In genomic region chr7:74606101-74606908, GRCh38 we compare ENCODE assay signal across 8 cellular contexts. TPM values are rescaled to one million over a fixed set of nuclear protein-coding genes. Genes with fewer than 3 reads are reported as not detected.
DNase-seq lines count a peak whose midpoint lies in the region; ATAC-seq, FAIRE-seq and TF ChIP-seq lines count a peak whose summit lies in the region.

No MANE protein-coding gene starts in this region.

- no peaks in the 10 kb centered on the region for H3K9me3 ChIP-seq in Panc1 (ENCODE audit: control insufficient read depth, insufficient read depth, low read depth, low read length)
- H3K9me3 ChIP-seq in heart left ventricle, result no peaks in the 10 kb centered on the region
- no peaks in the 10 kb centered on the region for H3K9me3 ChIP-seq in gastrocnemius medialis

- BruUV-seq in Panc1 (replicated peaks; lab: Mats Ljungman, UMichigan), result no TSS peak

- H3K27me3 Mint-ChIP-seq in activated naive CD8-positive, alpha-beta T cell treated with anti-CD3 and anti-CD28 coated beads, Interleukin-2, amount 10 ng/mL, durations not matched to agents 7 days and 5 days, result peaks cover 5% of the 10 kb centered on the region

- FAIRE-seq in H54 (lab: Jason Lieb, UNC), result no peak

- POLR2A ChIA-PET in Panc1 (lab: Charles Lee), result no interaction called here
- POLR2A ChIA-PET in activated naive CD8-positive, alpha-beta T cell treated with anti-CD3 and anti-CD28 coated beads, Interleukin-2, amount 10 ng/mL, durations not matched to agents 7 days and 5 days (lab: Charles Lee), result no interaction called here

- no peak for TF ChIP-seq CTCF in Panc1 (IDR thresholded peaks at IDR 0.05)
- no peak for TF ChIP-seq CTCF in heart left ventricle (IDR thresholded peaks at IDR 0.05)
- TF ChIP-seq CTCF in gastrocnemius medialis (IDR thresholded peaks at IDR 0.05 in 4 of 5, conservative IDR thresholded peaks at IDR 0.05 in 1 of 5), result peak in 1 of 5 experiments; percentile 20

- WGBS in heart left ventricle, 4 donors, result 8 to 32% (median 11%) methylated on average over 12 to 51 of the region's 51 CpGs

- H3K4me3 ChIP-seq in Panc1 (ENCODE audit: low read depth in 2 of 2, low read length in 2 of 2) (peak overlapping the region; percentile 23 to 51), heart left ventricle (peak overlapping the region; percentile 17 to 59 (median 52)), gastrocnemius medialis (peak overlapping the region; percentile 45 to 60 (median 52))

- CTCF ChIA-PET in Panc1 (lab: Charles Lee), result no interaction called here

- peaks cover 2% of the 10 kb centered on the region for H3K4me1 Mint-ChIP-seq in activated naive CD8-positive, alpha-beta T cell treated with anti-CD3 and anti-CD28 coated beads, Interleukin-2, amount 10 ng/mL, durations not matched to agents 7 days and 5 days

- intact Hi-C loops in Panc1 (cut with micrococcal nuclease; ENCODE audit: unreplicated experiment) (no loop called here), heart left ventricle (cut with DNase I) (no loop called here), gastrocnemius medialis (cut with DNase I; ENCODE audit: low total_unique reads) (no loop called here)

- H3K4me1 ChIP-seq in Panc1 (ENCODE audit: control insufficient read depth, insufficient read depth, low read length) (peaks cover 10% of the 10 kb centered on the region), heart left ventricle (peaks cover 0 to 14% (median 6%) of the 10 kb centered on the region in 12 donors), gastrocnemius medialis (peaks cover 14 to 16% of the 10 kb centered on the region in 2 donors)

- no peak overlapping the region for H3K27ac Mint-ChIP-seq in activated naive CD8-positive, alpha-beta T cell treated with anti-CD3 and anti-CD28 coated beads, Interleukin-2, amount 10 ng/mL, durations not matched to agents 7 days and 5 days

- H3K36me3 ChIP-seq in Panc1 (ENCODE audit: control insufficient read depth, insufficient read depth, low read length) (no peaks in the 10 kb centered on the region), heart left ventricle (peaks cover 0 to 1% (median 0%) of the 10 kb centered on the region in 9 donors), gastrocnemius medialis (no peaks in the 10 kb centered on the region)

- H3K9me3 Mint-ChIP-seq in activated naive CD8-positive, alpha-beta T cell treated with anti-CD3 and anti-CD28 coated beads, Interleukin-2, amount 10 ng/mL, durations not matched to agents 7 days and 5 days, result no peaks in the 10 kb centered on the region

- H3K27ac ChIP-seq in Panc1 (ENCODE audit: low read length), result peak overlapping the region; percentile 57
- H3K27ac ChIP-seq in heart left ventricle, result peak overlapping the region in 5 of 12 donors; percentile 15 to 77 (median 24)
- peak overlapping the region; percentile 70 to 88 (median 82) for H3K27ac ChIP-seq in gastrocnemius medialis

- ATAC-seq in Panc1, result peak; percentile 89
- peak; percentile 75 for ATAC-seq in activated naive CD8-positive, alpha-beta T cell treated with anti-CD3 and anti-CD28 coated beads, Interleukin-2, amount 10 ng/mL, durations not matched to agents 7 days and 5 days (ENCODE audit: low read depth)
- peak in 3 of 4 donors; percentile 70 to 82 (median 81) for ATAC-seq in heart left ventricle
- ATAC-seq in gastrocnemius medialis, result peak; percentile 24 to 52
- no peak for ATAC-seq in HG02884 (IDR thresholded peaks at IDR 0.05; ENCODE audit: unreplicated experiment)
- ATAC-seq in HG03469 (IDR thresholded peaks at IDR 0.05; ENCODE audit: unreplicated experiment), result no peak

- H3K4me3 Mint-ChIP-seq in activated naive CD8-positive, alpha-beta T cell treated with anti-CD3 and anti-CD28 coated beads, Interleukin-2, amount 10 ng/mL, durations not matched to agents 7 days and 5 days, result peak overlapping the region; percentile 64

- H3K27me3 ChIP-seq in Panc1 (ENCODE audit: control insufficient read depth, insufficient read depth, low read length) (no peaks in the 10 kb centered on the region), heart left ventricle (no peaks in the 10 kb centered on the region), gastrocnemius medialis (no peaks in the 10 kb centered on the region)

- no peaks in the 10 kb centered on the region for H3K36me3 Mint-ChIP-seq in activated naive CD8-positive, alpha-beta T cell treated with anti-CD3 and anti-CD28 coated beads, Interleukin-2, amount 10 ng/mL, durations not matched to agents 7 days and 5 days

- DNase-seq in C1 segment of cervical spinal cord (lab: John Stamatoyannopoulos, UW) (peak in 8 of 14 donors; percentile 12 to 42 (median 28)), H54 (ENCODE audit: insufficient read length, low spot score) (peak; percentile 63), Panc1 (ENCODE audit: low read depth, low spot score) (no peak), heart left ventricle (peak; percentile 37 to 76 (median 43)), gastrocnemius medialis (peak; percentile 24 to 70)
- DNase-seq in activated naive CD8-positive, alpha-beta T cell treated with anti-CD3 and anti-CD28 coated beads, Interleukin-2, amount 10 ng/mL, durations not matched to agents 7 days and 5 days, result peak; percentile 62

- in situ Hi-C loops in Panc1 (cut with HindIII; ENCODE audit: low pct_unique_long_range_greater_than_20kb, low sequenced_read_pairs) (no loop called here), gastrocnemius medialis (cut with MboI; ENCODE audit: low sequenced_read_pairs in 4 of 4) (loop anchor here in 1 of 4 donors (25.0 kb wide), 1 partner anchor 106 kb away; no protein-coding TSS in a partner anchor)

- TF ChIP-seq POLR2A in H54 (IDR thresholded peaks at IDR 0.05; ENCODE audit: low read depth, low read length) (no peak), heart left ventricle (IDR thresholded peaks at IDR 0.05) (no peak), gastrocnemius medialis (IDR thresholded peaks at IDR 0.05) (no peak)

RNA-seq across cellular contexts. Expression of gene GTF2I, which starts 51.2 kb away (rescaled TPM):
- total RNA-seq in Panc1 (2021; ENCODE audit: unreplicated experiment) (305 TPM), heart left ventricle (100 to 1,000 TPM in 7 of 9 donors, 10 to 100 TPM in 2; 76.7 to 135 (median 118) TPM), gastrocnemius medialis (100 to 1,000 TPM in 2 of 4 donors, 10 to 100 TPM in 2; 50.8 to 125 (median 104) TPM)
- polyA plus RNA-seq in Panc1 (2012; ENCODE audit: insufficient read length), result 194 TPM
- 100 to 1,000 TPM; 170 to 184 TPM for total RNA-seq in activated naive CD8-positive, alpha-beta T cell treated with anti-CD3 and anti-CD28 coated beads, Interleukin-2, amount 10 ng/mL, durations not matched to agents 7 days and 5 days
- 10 to 100 TPM; 28.8 to 38.7 TPM for polyA plus RNA-seq in heart left ventricle

Comparison
In these comparisons a context has a peak if more than half of its experiments do, and no peak if none do; other contexts are left out.
1. ATAC-seq: peak in Panc1 (single experiment), activated naive CD8-positive, alpha-beta T cell treated with anti-CD3 and anti-CD28 coated beads, Interleukin-2, amount 10 ng/mL, durations not matched to agents 7 days and 5 days (single experiment), heart left ventricle (3 of 4) and gastrocnemius medialis (2 of 2); none in HG02884 (single experiment) and HG03469 (single experiment).
2. Peak in every context shown above with its lines, with median percentiles within 50 percentile points of each other: H3K4me3 ChIP-seq.